ENCODE assay signal across 1 cellular context in the genomic region with DNA sequence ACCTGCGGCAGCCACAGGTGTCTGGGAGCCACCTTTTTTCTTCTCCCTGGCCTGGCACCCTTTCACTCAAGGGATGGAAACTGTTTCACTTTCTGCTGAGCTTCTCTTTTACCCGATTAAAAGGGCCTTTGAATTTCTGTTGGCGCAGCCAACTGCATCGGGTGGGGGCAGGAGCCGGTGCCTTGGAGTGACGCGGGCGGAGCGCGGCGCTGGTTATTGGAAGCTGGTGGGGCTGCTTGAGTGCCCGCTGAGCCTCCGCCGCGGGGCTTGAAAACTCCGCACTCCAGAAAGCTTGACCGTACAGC.
TF ChIP-seq lines count a peak whose summit lies in the region.

No MANE protein-coding gene starts in this region.

TF ChIP-seq in endothelial cell of umbilical vein, 7 proteins besides CTCF, POLR2A, EP300 and RAD21:
- TF ChIP-seq POLR2AphosphoS5 (IDR thresholded peaks at IDR 0.05; ENCODE audit: insufficient read depth, low read depth, low read length) = no peak
- no peak for TF ChIP-seq MYC (IDR thresholded peaks at IDR 0.05; ENCODE audit: low read depth, low read length)
- no peak for TF ChIP-seq GATA2 (IDR thresholded peaks at IDR 0.05; ENCODE audit: insufficient read depth, insufficient read length, low read depth, low read length)
- no peak for TF ChIP-seq EZH2 (IDR thresholded peaks at IDR 0.05; ENCODE audit: borderline replicate concordance, low read depth, low read length, severe bottlenecking)
- TF ChIP-seq JUN (IDR thresholded peaks at IDR 0.05; ENCODE audit: borderline replicate concordance, insufficient read depth, insufficient read length, low read depth) = no peak
- TF ChIP-seq, protein P1, sequence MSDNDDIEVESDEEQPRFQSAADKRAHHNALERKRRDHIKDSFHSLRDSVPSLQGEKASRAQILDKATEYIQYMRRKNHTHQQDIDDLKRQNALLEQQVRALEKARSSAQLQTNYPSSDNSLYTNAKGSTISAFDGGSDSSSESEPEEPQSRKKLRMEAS (IDR thresholded peaks at IDR 0.05; ENCODE audit: insufficient read depth, insufficient read length) = no peak
- TF ChIP-seq FOS (IDR thresholded peaks at IDR 0.05; ENCODE audit: borderline replicate concordance, insufficient read depth, low read length) = no peak
